25 cellular contexts compared by ENCODE assay signal in the genomic region with DNA sequence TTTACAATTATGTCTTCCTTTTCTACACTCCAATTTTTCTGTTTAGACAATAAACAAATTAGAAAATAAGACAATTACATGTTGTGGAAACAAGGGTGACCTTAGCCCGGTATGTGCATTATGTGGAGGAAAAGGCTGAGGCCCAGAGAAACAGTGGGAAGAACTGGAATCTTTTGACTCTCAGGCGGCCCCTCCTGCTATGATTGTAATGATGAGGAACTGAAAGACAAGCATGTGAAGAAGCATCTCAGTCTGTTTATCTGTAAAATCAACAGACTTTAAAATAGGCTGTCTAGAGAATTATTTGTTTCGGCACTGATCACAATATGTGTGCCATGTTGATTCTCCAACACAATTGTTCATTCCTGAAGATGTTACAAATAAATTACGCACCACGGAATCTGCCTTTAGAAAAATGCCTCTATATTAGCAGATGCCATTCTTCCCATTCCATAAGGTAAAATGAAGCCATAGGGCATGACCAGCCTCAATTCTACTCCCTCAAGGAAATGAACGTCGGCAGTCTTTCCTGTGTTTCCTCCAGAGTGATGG.
"Had no signal": no experiment of that assay in that cellular context is flagged by ENCODE, and none has a peak within 500 bp of the region (broad histone marks: within the 10 kb centered on the region; RNA-seq: fewer than 3 reads in every experiment).

No MANE protein-coding gene starts in this region.

- H3K4me3 Mint-ChIP-seq: activated naive CD4-positive, alpha-beta T cell treated with anti-CD3 and anti-CD28 coated beads, Interleukin-2, amount 10 ng/mL, durations not matched to agents 7 days and 5 days; activated naive CD8-positive, alpha-beta T cell treated with anti-CD3 and anti-CD28 coated beads, Interleukin-2, amount 10 ng/mL, durations not matched to agents 7 days and 5 days; activated T-helper 1 cell treated with anti-CD3 and anti-CD28 coated beads, Interleukin-12 subunit alpha, Interleukin-12 subunit beta, Interleukin-2, Interleukin-4 antibody, amounts not matched to agents 30 ng/mL and 10 ng/mL and 1 ng/mL, durations not matched to agents 14 hours and 24 hours and 36 hours; dendritic cell treated with granulocyte-macrophage colony-stimulating factor and Interleukin-4, amounts not matched to agents 40 ng/mL and 50 ng/mL, for 4 days; endodermal cell; nephron had no signal

- DNase-seq: activated CD4-positive, alpha-beta T cell treated with anti-CD3 and anti-CD28 coated beads for 48 hours; activated CD4-positive, alpha-beta T cell treated with anti-CD3 and anti-CD28 coated beads, Interleukin-2, amount 50 U/mL, for 48 hours; activated CD8-positive, alpha-beta memory T cell treated with anti-CD3 and anti-CD28 coated beads for 24 hours; activated gamma-delta T cell; activated naive CD4-positive, alpha-beta T cell treated with anti-CD3 and anti-CD28 coated beads, Interleukin-2, amount 10 ng/mL, durations not matched to agents 7 days and 5 days; activated naive CD8-positive, alpha-beta T cell treated with anti-CD3 and anti-CD28 coated beads, Interleukin-2, amount 10 ng/mL, durations not matched to agents 7 days and 5 days; activated T-cell treated with anti-CD3 and anti-CD28 coated beads, Interleukin-2, amount 50 U/mL, for 1 hour; brain microvascular endothelial cell; endodermal cell; foreskin fibroblast; head of caudate nucleus; hippocampal formation; left cardiac atrium; left ventricle myocardium superior; pancreas; stimulated activated CD4-positive, alpha-beta T cell treated with anti-CD3 and anti-CD28 coated beads, Interleukin-15, amount 100 ng/mL, for 24 hours; stimulated activated CD4-positive, alpha-beta T cell treated with anti-CD3 and anti-CD28 coated beads, Interleukin-2, amount 100 ng/mL, for 24 hours; stimulated activated naive CD4-positive, alpha-beta T cell treated with Interleukin-2 at 50 U/mL for 16 hours; transverse colon; WERI-Rb-1 had no signal

- ATAC-seq: activated CD4-positive, CD25-positive, alpha-beta regulatory T cell treated with anti-CD3 and anti-CD28 coated beads, Interleukin-2, amount 50 U/mL, for 24 hours; esophagus mucosa; left cardiac atrium; left ventricle myocardium superior; pancreas had no signal

- H3K9me3 Mint-ChIP-seq: activated naive CD4-positive, alpha-beta T cell treated with anti-CD3 and anti-CD28 coated beads, Interleukin-2, amount 10 ng/mL, durations not matched to agents 7 days and 5 days; endodermal cell; nephron had no signal

- H3K27me3 Mint-ChIP-seq: dendritic cell treated with granulocyte-macrophage colony-stimulating factor and Interleukin-4, amounts not matched to agents 40 ng/mL and 50 ng/mL, for 4 days had no signal

- H3K4me1 Mint-ChIP-seq: nephron had no signal

- H3K27ac Mint-ChIP-seq: activated naive CD4-positive, alpha-beta T cell treated with anti-CD3 and anti-CD28 coated beads, Interleukin-2, amount 10 ng/mL, durations not matched to agents 7 days and 5 days; activated naive CD8-positive, alpha-beta T cell treated with anti-CD3 and anti-CD28 coated beads, Interleukin-2, amount 10 ng/mL, durations not matched to agents 7 days and 5 days; activated T-helper 1 cell treated with anti-CD3 and anti-CD28 coated beads, Interleukin-12 subunit alpha, Interleukin-12 subunit beta, Interleukin-2, Interleukin-4 antibody, amounts not matched to agents 30 ng/mL and 10 ng/mL and 1 ng/mL, durations not matched to agents 14 hours and 24 hours and 36 hours; dendritic cell treated with granulocyte-macrophage colony-stimulating factor and Interleukin-4, amounts not matched to agents 40 ng/mL and 50 ng/mL, for 4 days; endodermal cell; nephron had no signal

- H3K36me3 Mint-ChIP-seq: activated naive CD4-positive, alpha-beta T cell treated with anti-CD3 and anti-CD28 coated beads, Interleukin-2, amount 10 ng/mL, durations not matched to agents 7 days and 5 days had no signal
